8 cellular contexts compared by ENCODE assay signal in genomic region chr12:51819851-51820720, GRCh38. TPM values are rescaled to one million over a fixed set of nuclear protein-coding genes. Genes with fewer than 3 reads are reported as not detected.
DNase-seq lines count a peak whose midpoint lies in the region; ATAC-seq and TF ChIP-seq lines count a peak whose summit lies in the region.

No MANE protein-coding gene starts in this region.

- peak overlapping the region; percentile 98 for H3K14ac ChIP-seq in neuronal stem cell (ENCODE audit: low read length)

- H3K27me3 Mint-ChIP-seq in activated naive CD4-positive, alpha-beta T cell treated with anti-CD3 and anti-CD28 coated beads for 36 hours (ENCODE audit: low read depth) = peaks cover 5% of the 10 kb centered on the region
- peaks cover 16% of the 10 kb centered on the region for H3K27me3 Mint-ChIP-seq in progenitor cell of endocrine pancreas

- TF ChIP-seq CTCF in OCI-LY3 (IDR thresholded peaks at IDR 0.05; ENCODE audit: low read depth, low read length) (no peak), progenitor cell of endocrine pancreas (IDR thresholded peaks at IDR 0.05; ENCODE audit: unreplicated experiment) (no peak)

- H3K4me3 ChIP-seq in OCI-LY3 (ENCODE audit: low read length) (peak overlapping the region; percentile 76), esophagus (ENCODE audit: low read depth in 1 of 2, low read length in 2 of 2) (peak overlapping the region; percentile 47 to 53), neuronal stem cell (ENCODE audit: low read length in 2 of 2) (peak overlapping the region in 1 of 2 donors; percentile 74)

- no peaks in the 10 kb centered on the region for H3K79me2 ChIP-seq in OCI-LY3 (ENCODE audit: low read length)

- no peak overlapping the region for H4K91ac ChIP-seq in neuronal stem cell (ENCODE audit: low read depth, low read length, poor library complexity)

- no peak overlapping the region for H2BK5ac ChIP-seq in neuronal stem cell (ENCODE audit: low read length)

- H3K4me3 Mint-ChIP-seq in activated naive CD4-positive, alpha-beta T cell treated with anti-CD3 and anti-CD28 coated beads for 36 hours = peak overlapping the region; percentile 60
- H3K4me3 Mint-ChIP-seq in progenitor cell of endocrine pancreas (ENCODE audit: low read depth) = no peak overlapping the region

- H3K36me3 Mint-ChIP-seq in activated naive CD4-positive, alpha-beta T cell treated with anti-CD3 and anti-CD28 coated beads for 36 hours (ENCODE audit: low read depth) = no peaks in the 10 kb centered on the region
- peaks cover 13% of the 10 kb centered on the region for H3K36me3 Mint-ChIP-seq in progenitor cell of endocrine pancreas (ENCODE audit: insufficient read depth)

- H3K23ac ChIP-seq in neuronal stem cell (ENCODE audit: low read depth, low read length, poor library complexity) = peak overlapping the region; percentile 90

- intact Hi-C loops in activated naive CD4-positive, alpha-beta T cell treated with anti-CD3 and anti-CD28 coated beads for 36 hours (cut with micrococcal nuclease) = loop anchor here (2.0 to 10.0 kb wide), 3 partner anchors 55 to 425 kb away; partner anchors contain the start of genes GALNT6 and SCN8A

- H2AFZ ChIP-seq in OCI-LY3 (ENCODE audit: low read depth, low read length) = no peak overlapping the region
- H2AFZ ChIP-seq in neuronal stem cell (ENCODE audit: low read length) = no peak overlapping the region

- H4K20me1 ChIP-seq in OCI-LY3 (ENCODE audit: insufficient read depth, low read length) = no peaks in the 10 kb centered on the region

- H3K4me2 ChIP-seq in OCI-LY3 (ENCODE audit: low read length) (peak overlapping the region; percentile 50), neuronal stem cell (ENCODE audit: insufficient read depth, low read length, poor library complexity, severe bottlenecking) (peak overlapping the region; percentile 74)

- peak overlapping the region; percentile 47 for H3K9ac ChIP-seq in OCI-LY3 (ENCODE audit: low read length)
- peak overlapping the region; percentile 87 for H3K9ac ChIP-seq in neuronal stem cell (ENCODE audit: low read depth, low read length, poor library complexity)

- H4K8ac ChIP-seq in neuronal stem cell (ENCODE audit: low read depth, low read length) = no peak overlapping the region

- peaks cover 5% of the 10 kb centered on the region for H3K79me1 ChIP-seq in neuronal stem cell (ENCODE audit: low read depth, low read length)

- H3K36me3 ChIP-seq in OCI-LY3 (replicated peaks; ENCODE audit: low read depth, low read length) (no peaks in the 10 kb centered on the region), esophagus (ENCODE audit: control insufficient read depth in 2 of 2, insufficient read depth in 2 of 2, low read length in 1 of 2) (no peaks in the 10 kb centered on the region), neuronal stem cell (replicated peaks in 1 of 2; ENCODE audit: control insufficient read depth in 2 of 2, insufficient read depth in 2 of 2, low read length in 2 of 2) (peaks cover 3 to 42% of the 10 kb centered on the region in 2 donors)

- H2AK5ac ChIP-seq in neuronal stem cell (ENCODE audit: low read depth, low read length) = peak overlapping the region; percentile 72

- CTCF ChIA-PET in activated naive CD4-positive, alpha-beta T cell treated with anti-CD3 and anti-CD28 coated beads for 36 hours (lab: Charles Lee) = interaction anchor here (0.7 to 1.9 kb wide), 12 partner anchors 11 to 398 kb away, joined by 3 to 16 read pairs (median 3); no protein-coding TSS in a partner anchor

- 18 to 23% methylated on average over 40 to 49 of the region's 49 CpGs for WGBS in esophagus, 2 donors
- no CpG with 5 or more reads among the region's 49 CpGs for WGBS in neuronal stem cell (ENCODE audit: extremely low coverage in 2 of 2, insufficient read length in 2 of 2, insufficient replicate concordance in 1 of 2), 2 donors

- H2BK120ac ChIP-seq in neuronal stem cell (ENCODE audit: low read depth, low read length) = no peak overlapping the region

- DNase-seq in activated naive CD4-positive, alpha-beta T cell treated with anti-CD3 and anti-CD28 coated beads for 36 hours = no peak
- DNase-seq in activated naive CD4-positive, alpha-beta T cell (lab: John Stamatoyannopoulos, UW) = no peak
- no peak for DNase-seq in neuronal stem cell (ENCODE audit: low spot score)
- no peak for DNase-seq in progenitor cell of endocrine pancreas (ENCODE audit: low spot score, unreplicated experiment)

- no peak overlapping the region for H3K27ac Mint-ChIP-seq in activated naive CD4-positive, alpha-beta T cell treated with anti-CD3 and anti-CD28 coated beads for 36 hours
- H3K27ac Mint-ChIP-seq in progenitor cell of endocrine pancreas = no peak overlapping the region

- H3K9me3 Mint-ChIP-seq in activated naive CD4-positive, alpha-beta T cell treated with anti-CD3 and anti-CD28 coated beads for 36 hours = no peaks in the 10 kb centered on the region
- no peaks in the 10 kb centered on the region for H3K9me3 Mint-ChIP-seq in progenitor cell of endocrine pancreas (ENCODE audit: low read depth)

- H2BK12ac ChIP-seq in neuronal stem cell (ENCODE audit: low read length) = no peak overlapping the region

- 0 out of 2 replicates have a peak, but pooled peaks cover 3% of the 10 kb centered on the region for H3K27me3 ChIP-seq in OCI-LY3 (ENCODE audit: low read depth, low read length)
- no peaks in the 10 kb centered on the region for H3K27me3 ChIP-seq in esophagus (ENCODE audit: control insufficient read depth in 1 of 2, insufficient read depth in 2 of 2, low read length in 2 of 2)
- peaks cover 0 to 12% (median under 1%) of the 10 kb centered on the region in 3 experiments for H3K27me3 ChIP-seq in neuronal stem cell (ENCODE audit: control insufficient read depth in 3 of 3, insufficient read depth in 3 of 3, low read depth in 1 of 3, low read length in 3 of 3)

- no peaks in the 10 kb centered on the region for H3K4me1 ChIP-seq in OCI-LY3 (ENCODE audit: low read length)
- H3K4me1 ChIP-seq in esophagus (ENCODE audit: control insufficient read depth in 2 of 2, insufficient read depth in 2 of 2, low read length in 1 of 2) = peaks cover 0 to 9% of the 10 kb centered on the region in 2 donors
- H3K4me1 ChIP-seq in neuronal stem cell (ENCODE audit: control insufficient read depth in 2 of 2, insufficient read depth in 1 of 2, low read depth in 1 of 2, low read length in 2 of 2) = peaks cover 0 to 7% of the 10 kb centered on the region in 2 donors

- no peak overlapping the region for H3K27ac ChIP-seq in OCI-LY3 (ENCODE audit: low read length)
- H3K27ac ChIP-seq in esophagus (ENCODE audit: low read depth in 2 of 2, low read length in 1 of 2) = no peak overlapping the region
- H3K27ac ChIP-seq in neuronal stem cell (replicated peaks; ENCODE audit: low read length) = no peak overlapping the region

- H3K4me1 Mint-ChIP-seq in activated naive CD4-positive, alpha-beta T cell treated with anti-CD3 and anti-CD28 coated beads for 36 hours (ENCODE audit: low read depth) = peaks cover 8% of the 10 kb centered on the region
- peaks cover 8% of the 10 kb centered on the region for H3K4me1 Mint-ChIP-seq in progenitor cell of endocrine pancreas (ENCODE audit: low read depth)

- no peak overlapping the region for H2BK15ac ChIP-seq in neuronal stem cell (ENCODE audit: low read length)

- peak overlapping the region; percentile 92 for H3K18ac ChIP-seq in neuronal stem cell (ENCODE audit: low read length)

- no peak overlapping the region for H3K4ac ChIP-seq in neuronal stem cell (ENCODE audit: low read length)

- no peak for ATAC-seq in HG03432 (IDR thresholded peaks at IDR 0.05; ENCODE audit: unreplicated experiment)
- ATAC-seq in HG02678 (IDR thresholded peaks at IDR 0.05; ENCODE audit: unreplicated experiment) = no peak

- H3K9me3 ChIP-seq in OCI-LY3 (ENCODE audit: insufficient read depth, low read length) = no peaks in the 10 kb centered on the region
- no peaks in the 10 kb centered on the region for H3K9me3 ChIP-seq in esophagus (ENCODE audit: control insufficient read depth in 2 of 2, insufficient read depth in 1 of 2, low read depth in 1 of 2, low read length in 1 of 2)
- H3K9me3 ChIP-seq in neuronal stem cell (replicated peaks in 1 of 2; ENCODE audit: control insufficient read depth in 2 of 2, insufficient read depth in 1 of 2, low read depth in 1 of 2, low read length in 2 of 2) = no peaks in the 10 kb centered on the region

RNA-seq across cellular contexts. Expression of gene FIGNL2, which starts 28.4 kb away (rescaled TPM):
- total RNA-seq in activated naive CD4-positive, alpha-beta T cell treated with anti-CD3 and anti-CD28 coated beads for 36 hours = under 1 TPM; 0.25 to 0.36 TPM
- polyA plus RNA-seq in esophagus = under 1 TPM; 0.06 to 0.08 TPM
- polyA plus RNA-seq in neuronal stem cell (2013, experiment 1 of 2) = 28.1 TPM
- polyA plus RNA-seq in neuronal stem cell (2013, experiment 2 of 2) = 28.7 TPM
- 44.5 and 46.7 TPM in 2 replicates for total RNA-seq in progenitor cell of endocrine pancreas

Comparison
In these comparisons a context has a peak if more than half of its experiments do, and no peak if none do; other contexts are left out.
1. RNA of gene FIGNL2, which starts 28.4 kb away (total RNA-seq): 44.5 to 46.7 TPM in progenitor cell of endocrine pancreas; 0.25 to 0.36 TPM in activated naive CD4-positive, alpha-beta T cell treated with anti-CD3 and anti-CD28 coated beads for 36 hours; every median in the first group is over 10 times any median in the second.